Comparison of ENCODE assay signal across 23 cellular contexts in the genomic region with DNA sequence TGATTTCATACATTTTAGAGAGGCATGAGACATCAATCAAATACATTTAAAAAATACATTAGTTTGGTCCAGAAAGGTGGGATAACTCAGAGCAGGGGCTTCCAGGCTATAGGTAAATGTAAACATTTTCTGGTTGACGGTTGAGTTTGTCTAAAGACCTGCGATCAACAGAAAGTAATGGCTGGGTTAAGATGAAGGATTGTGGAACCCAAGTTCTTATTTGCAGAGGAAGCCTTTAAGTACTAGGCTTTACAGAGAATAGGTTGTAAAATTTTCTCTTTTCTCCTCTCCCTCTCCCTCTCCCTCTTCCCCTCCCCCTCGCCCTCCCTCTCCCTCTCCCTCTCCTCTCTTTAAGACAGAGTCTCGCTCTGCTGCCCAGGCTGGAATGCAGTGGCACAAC. TPM values are rescaled to one million over a fixed set of nuclear protein-coding genes. Genes with fewer than 3 reads are reported as not detected.
DNase-seq lines count a peak whose midpoint lies in the region; ATAC-seq lines count a peak whose summit lies in the region.
"Had no signal": no experiment of that assay in that cellular context is flagged by ENCODE, and none has a peak within 500 bp of the region (broad histone marks: within the 10 kb centered on the region; RNA-seq: fewer than 3 reads in every experiment).

No MANE protein-coding gene starts in this region.

- H3K27ac Mint-ChIP-seq in activated CD4-positive, alpha-beta T cell treated with anti-CD3 and anti-CD28 coated beads for 36 hours: peak overlapping the region; percentile 56
- peak overlapping the region; percentile 99 for H3K27ac Mint-ChIP-seq in activated CD4-positive, alpha-beta memory T cell treated with anti-CD3 and anti-CD28 coated beads, Interleukin-2, amount 10 ng/mL, durations not matched to agents 7 days and 5 days
- peak overlapping the region in 6 of 10 donors; percentile 35 to 90 (median 80) for H3K27ac Mint-ChIP-seq in naive thymus-derived CD8-positive, alpha-beta T cell

- POLR2A ChIA-PET in activated CD4-positive, alpha-beta T cell treated with anti-CD3 and anti-CD28 coated beads for 36 hours (lab: Charles Lee): no interaction called here
- POLR2A ChIA-PET in activated CD4-positive, alpha-beta memory T cell treated with anti-CD3 and anti-CD28 coated beads, Interleukin-2, amount 10 ng/mL, durations not matched to agents 7 days and 5 days (lab: Charles Lee): interaction anchor here (1.5 to 4.4 kb wide), 3 partner anchors 13 to 54 kb away, joined by 8 to 23 read pairs (median 12); partner anchors contain the start of genes PTTG1 and SLU7
- POLR2A ChIA-PET in naive thymus-derived CD8-positive, alpha-beta T cell (lab: Charles Lee): interaction anchor here (0.7 kb wide), 1 partner anchor 25 kb away, joined by 3 read pairs; no protein-coding TSS in a partner anchor

- H3K36me3 Mint-ChIP-seq in activated CD4-positive, alpha-beta T cell treated with anti-CD3 and anti-CD28 coated beads for 36 hours (ENCODE audit: low read depth): peaks cover 57% of the 10 kb centered on the region
- H3K36me3 Mint-ChIP-seq in activated CD4-positive, alpha-beta memory T cell treated with anti-CD3 and anti-CD28 coated beads, Interleukin-2, amount 10 ng/mL, durations not matched to agents 7 days and 5 days (ENCODE audit: low read depth): peaks cover 71% of the 10 kb centered on the region
- H3K36me3 Mint-ChIP-seq in naive thymus-derived CD8-positive, alpha-beta T cell: no peaks in the 10 kb centered on the region

- peaks cover 76% of the 10 kb centered on the region for H3K4me1 Mint-ChIP-seq in activated CD4-positive, alpha-beta T cell treated with anti-CD3 and anti-CD28 coated beads for 36 hours
- H3K4me1 Mint-ChIP-seq in activated CD4-positive, alpha-beta memory T cell treated with anti-CD3 and anti-CD28 coated beads, Interleukin-2, amount 10 ng/mL, durations not matched to agents 7 days and 5 days: peaks cover 79% of the 10 kb centered on the region
- H3K4me1 Mint-ChIP-seq in naive thymus-derived CD8-positive, alpha-beta T cell: peaks cover 7 to 63% (median 33%) of the 10 kb centered on the region in 4 donors

- ATAC-seq in activated CD4-positive, alpha-beta T cell treated with anti-CD3 and anti-CD28 coated beads for 36 hours: no peak
- ATAC-seq in naive thymus-derived CD8-positive, alpha-beta T cell: no peak
- ATAC-seq in GM21423 (IDR thresholded peaks at IDR 0.05; ENCODE audit: unreplicated experiment): no peak
- ATAC-seq: left lobe of liver had no signal

- H3K4me3 ChIP-seq in GM08714 (ENCODE audit: low read length): peak overlapping the region; percentile 96
- H3K4me3 ChIP-seq: Peyer's patch, prostate gland, SK-N-MC, suprapubic skin, vagina had no signal

- H3K9me3 Mint-ChIP-seq in activated CD4-positive, alpha-beta T cell treated with anti-CD3 and anti-CD28 coated beads for 36 hours (ENCODE audit: low read depth): no peaks in the 10 kb centered on the region
- H3K9me3 Mint-ChIP-seq in activated CD4-positive, alpha-beta memory T cell treated with anti-CD3 and anti-CD28 coated beads, Interleukin-2, amount 10 ng/mL, durations not matched to agents 7 days and 5 days: no peaks in the 10 kb centered on the region
- peaks cover 0 to 2% (median 0%) of the 10 kb centered on the region in 9 donors for H3K9me3 Mint-ChIP-seq in naive thymus-derived CD8-positive, alpha-beta T cell

- CTCF ChIA-PET in activated CD4-positive, alpha-beta T cell treated with anti-CD3 and anti-CD28 coated beads for 36 hours (lab: Charles Lee): interaction anchor here (0.7 to 1.6 kb wide), 3 partner anchors 32 to 33 kb away, joined by 3 to 4 read pairs (median 4); no protein-coding TSS in a partner anchor
- CTCF ChIA-PET in activated CD4-positive, alpha-beta memory T cell treated with anti-CD3 and anti-CD28 coated beads, Interleukin-2, amount 10 ng/mL, durations not matched to agents 7 days and 5 days (lab: Charles Lee): interaction anchor here (1.3 to 1.5 kb wide), 2 partner anchors 34 to 35 kb away, joined by 6 to 9 read pairs; no protein-coding TSS in a partner anchor

- no peaks in the 10 kb centered on the region for H3K27me3 Mint-ChIP-seq in activated CD4-positive, alpha-beta T cell treated with anti-CD3 and anti-CD28 coated beads for 36 hours
- no peaks in the 10 kb centered on the region for H3K27me3 Mint-ChIP-seq in activated CD4-positive, alpha-beta memory T cell treated with anti-CD3 and anti-CD28 coated beads, Interleukin-2, amount 10 ng/mL, durations not matched to agents 7 days and 5 days
- H3K27me3 Mint-ChIP-seq in naive thymus-derived CD8-positive, alpha-beta T cell: no peaks in the 10 kb centered on the region

- peak overlapping the region; percentile 88 for H3K4me3 Mint-ChIP-seq in activated CD4-positive, alpha-beta T cell treated with anti-CD3 and anti-CD28 coated beads for 36 hours
- peak overlapping the region; percentile 99 for H3K4me3 Mint-ChIP-seq in activated CD4-positive, alpha-beta memory T cell treated with anti-CD3 and anti-CD28 coated beads, Interleukin-2, amount 10 ng/mL, durations not matched to agents 7 days and 5 days
- peak overlapping the region in 1 of 10 donors; percentile 29 for H3K4me3 Mint-ChIP-seq in naive thymus-derived CD8-positive, alpha-beta T cell

- DNase-seq in activated CD4-positive, alpha-beta T cell treated with anti-CD3 and anti-CD28 coated beads for 36 hours: no peak
- no peak for DNase-seq in activated CD4-positive, alpha-beta T cell treated with anti-CD3 and anti-CD28 coated beads for 1 hour
- DNase-seq in activated CD4-positive, alpha-beta memory T cell treated with anti-CD3 and anti-CD28 coated beads, Interleukin-2, amount 10 ng/mL, durations not matched to agents 7 days and 5 days: no peak
- no peak for DNase-seq in naive thymus-derived CD8-positive, alpha-beta T cell
- no peak for DNase-seq in OCI-M1 (lab: John Stamatoyannopoulos, UW)
- DNase-seq in NCI-H82 treated with DMSO at 0.1 percent for 48 hours (lab: John Stamatoyannopoulos, UW; ENCODE audit: unreplicated experiment): no peak
- DNase-seq: activated CD4-positive, alpha-beta T cell treated with anti-CD3 and anti-CD28 coated beads for 48 hours; anterior cingulate cortex; BE2C; central memory CD4-positive, alpha-beta T cell; midbrain; NCI-H1417 treated with DMSO at 0.1 percent for 48 hours; NCI-H69; Peyer's patch; small intestine; stimulated activated CD4-positive, alpha-beta T cell treated with anti-CD3 and anti-CD28 coated beads, Interleukin-4, amount 100 ng/mL, for 24 hours had no signal

- intact Hi-C loops in activated CD4-positive, alpha-beta T cell treated with anti-CD3 and anti-CD28 coated beads for 36 hours (cut with DNase I, micrococcal nuclease): loop anchor here in 1 of 2 experiments (1.0 kb wide), 1 partner anchor 14 kb away; no protein-coding TSS in a partner anchor

RNA-seq across cellular contexts. Expression of gene PTTG1, which starts 50.8 kb away (rescaled TPM):
- total RNA-seq in activated CD4-positive, alpha-beta T cell treated with anti-CD3 and anti-CD28 coated beads for 36 hours: 100 to 1,000 TPM; 169 to 212 TPM
- total RNA-seq in activated CD4-positive, alpha-beta memory T cell treated with anti-CD3 and anti-CD28 coated beads, Interleukin-2, amount 10 ng/mL, durations not matched to agents 7 days and 5 days: 100 to 1,000 TPM; 223 to 226 TPM
- 1 to 10 TPM; 2.7 to 4.2 TPM for total RNA-seq in naive thymus-derived CD8-positive, alpha-beta T cell
- polyA plus RNA-seq in naive thymus-derived CD8-positive, alpha-beta T cell: 10 to 100 TPM in 1 of 3 donors, 1 to 10 TPM in 2; 7.1 to 18.9 (median 8.9) TPM

RNA-seq across cellular contexts. Expression of gene SLU7, which starts 53.6 kb away (rescaled TPM):
- total RNA-seq in activated CD4-positive, alpha-beta T cell treated with anti-CD3 and anti-CD28 coated beads for 36 hours: 10 to 100 TPM; 41.1 to 53.0 TPM
- 10 to 100 TPM; 65.5 to 72.7 TPM for total RNA-seq in activated CD4-positive, alpha-beta memory T cell treated with anti-CD3 and anti-CD28 coated beads, Interleukin-2, amount 10 ng/mL, durations not matched to agents 7 days and 5 days
- total RNA-seq in naive thymus-derived CD8-positive, alpha-beta T cell: 10 to 100 TPM; 94.2 to 95.0 TPM
- polyA plus RNA-seq in naive thymus-derived CD8-positive, alpha-beta T cell: 10 to 100 TPM; 70.5 to 79.8 (median 71.1) TPM

Comparison
In these comparisons a context has a peak if more than half of its experiments do, and no peak if none do; other contexts are left out.
1. RNA of gene PTTG1, which starts 50.8 kb away (total RNA-seq): 223 to 226 TPM in activated CD4-positive, alpha-beta memory T cell treated with anti-CD3 and anti-CD28 coated beads, Interleukin-2, amount 10 ng/mL, durations not matched to agents 7 days and 5 days and 169 to 212 TPM in activated CD4-positive, alpha-beta T cell treated with anti-CD3 and anti-CD28 coated beads for 36 hours; 2.7 to 4.2 TPM in naive thymus-derived CD8-positive, alpha-beta T cell; every median in the first group is over 10 times any median in the second.
2. Peak in every context shown above with its lines, with median percentiles within 50 percentile points of each other: H3K27ac Mint-ChIP-seq.